Comparison of ENCODE assay signal across 8 cellular contexts in genomic region chr10:70381491-70382421, GRCh38. TPM values are rescaled to one million over a fixed set of nuclear protein-coding genes. Genes with fewer than 3 reads are reported as not detected.
DNase-seq lines count a peak whose midpoint lies in the region; ATAC-seq and TF ChIP-seq lines count a peak whose summit lies in the region.

No MANE protein-coding gene starts in this region.

- POLR2A ChIA-PET in naive thymus-derived CD8-positive, alpha-beta T cell (lab: Charles Lee): interaction anchor here (0.6 to 1.6 kb wide), 6 partner anchors 17 to 211 kb away, joined by 3 to 9 read pairs (median 4); partner anchors contain the start of gene EIF4EBP2

- H3K36me3 Mint-ChIP-seq in naive thymus-derived CD8-positive, alpha-beta T cell: peaks cover 0 to 7% (median 0%) of the 10 kb centered on the region in 3 donors

- peak overlapping the region; percentile 78 to 93 (median 88) for H3K4me3 Mint-ChIP-seq in naive thymus-derived CD8-positive, alpha-beta T cell

- intact Hi-C loops in upper lobe of right lung (cut with DNase I): no loop called here

- peaks cover 0 to 5% (median 0%) of the 10 kb centered on the region in 9 donors for H3K9me3 Mint-ChIP-seq in naive thymus-derived CD8-positive, alpha-beta T cell

- no peaks in the 10 kb centered on the region for H3K27me3 ChIP-seq in upper lobe of right lung

- H3K4me1 Mint-ChIP-seq in naive thymus-derived CD8-positive, alpha-beta T cell: peaks cover 9 to 16% (median 10%) of the 10 kb centered on the region in 4 donors

- DNase-seq in activated T-cell treated with anti-CD3 and anti-CD28 coated beads for 24 hours (ENCODE audit: low read depth): peak; percentile 16
- DNase-seq in activated T-cell treated with anti-CD3 and anti-CD28 coated beads, Interleukin-2, amount 50 U/mL, for 1 hour: no peak
- DNase-seq in NCI-H146 treated with DMSO at 0.1 percent for 48 hours (lab: John Stamatoyannopoulos, UW; ENCODE audit: unreplicated experiment): peak; percentile 71
- peak; percentile 65 to 71 for DNase-seq in activated T-cell treated with anti-CD3 and anti-CD28 coated beads, Interleukin-2, amount 50 U/mL, for 48 hours
- DNase-seq in fibroblast of mammary gland (ENCODE audit: low read depth): no peak
- peak in 5 of 10 donors; percentile 3 to 16 (median 15) for DNase-seq in naive thymus-derived CD8-positive, alpha-beta T cell
- DNase-seq in upper lobe of right lung: peak; percentile 78

- peak overlapping the region in 2 of 10 donors; percentile 61 to 67 for H3K27ac Mint-ChIP-seq in naive thymus-derived CD8-positive, alpha-beta T cell

- no peaks in the 10 kb centered on the region for H3K36me3 ChIP-seq in upper lobe of right lung

- H3K4me3 ChIP-seq in fibroblast of mammary gland (ENCODE audit: control insufficient read depth, low read depth, low read length): peak overlapping the region; percentile 77
- peak overlapping the region; percentile 87 for H3K4me3 ChIP-seq in upper lobe of right lung

- ATAC-seq in HG02623 (IDR thresholded peaks at IDR 0.05; ENCODE audit: unreplicated experiment) (peak; percentile 25), upper lobe of right lung (peak; percentile 35)
- ATAC-seq in naive thymus-derived CD8-positive, alpha-beta T cell: peak; percentile 50 to 51

- H3K9me3 ChIP-seq in upper lobe of right lung: no peaks in the 10 kb centered on the region

- peaks cover 0 to 4% (median 0%) of the 10 kb centered on the region in 5 donors for H3K27me3 Mint-ChIP-seq in naive thymus-derived CD8-positive, alpha-beta T cell

- peak overlapping the region; percentile 58 for H3K27ac ChIP-seq in upper lobe of right lung

- H3K4me1 ChIP-seq in upper lobe of right lung: peaks cover 10% of the 10 kb centered on the region

- TF ChIP-seq CTCF in fibroblast of mammary gland (conservative IDR thresholded peaks at IDR 0.05; ENCODE audit: control insufficient read depth, insufficient read depth, low read depth, low read length): no peak
- TF ChIP-seq CTCF in upper lobe of right lung (IDR thresholded peaks at IDR 0.05): no peak

RNA-seq across cellular contexts. Expression of gene LRRC20, which starts 0.7 kb away (rescaled TPM):
- total RNA-seq in naive thymus-derived CD8-positive, alpha-beta T cell: 1 to 10 TPM; 1.3 to 1.5 TPM
- polyA plus RNA-seq in naive thymus-derived CD8-positive, alpha-beta T cell: 1 to 10 TPM; 1.8 to 2.2 (median 2.1) TPM
- 10.9 TPM for total RNA-seq in upper lobe of right lung

RNA-seq across cellular contexts. Expression of gene EIF4EBP2, which starts 22.2 kb away (rescaled TPM):
- total RNA-seq in naive thymus-derived CD8-positive, alpha-beta T cell: 10 to 100 TPM; 44.9 to 49.4 TPM
- polyA plus RNA-seq in naive thymus-derived CD8-positive, alpha-beta T cell: 10 to 100 TPM; 44.8 to 62.4 (median 47.7) TPM
- total RNA-seq in upper lobe of right lung: 79.3 TPM

RNA-seq across cellular contexts. Expression of gene NODAL, which starts 59.7 kb away (rescaled TPM):
- total RNA-seq in naive thymus-derived CD8-positive, alpha-beta T cell: not detected
- not detected for polyA plus RNA-seq in naive thymus-derived CD8-positive, alpha-beta T cell
- total RNA-seq in upper lobe of right lung: not detected

Comparison
In these comparisons a context has a peak if more than half of its experiments do, and no peak if none do; other contexts are left out.
1. DNase-seq: peak in activated T-cell treated with anti-CD3 and anti-CD28 coated beads for 24 hours (single experiment), NCI-H146 treated with DMSO at 0.1 percent for 48 hours (single experiment), activated T-cell treated with anti-CD3 and anti-CD28 coated beads, Interleukin-2, amount 50 U/mL, for 48 hours (2 of 2) and upper lobe of right lung (single experiment); none in activated T-cell treated with anti-CD3 and anti-CD28 coated beads, Interleukin-2, amount 50 U/mL, for 1 hour (single experiment) and fibroblast of mammary gland (single experiment).
2. Peak in every context shown above with its lines, with median percentiles within 50 percentile points of each other: ATAC-seq.